Comparison of ENCODE assay signal across 11 cellular contexts in genomic region chr1:150535511-150536281, GRCh38. TPM values are rescaled to one million over a fixed set of nuclear protein-coding genes. Genes with fewer than 3 reads are reported as not detected.
A peak's percentile ranks its signal among the peaks of the same experiment; 100 is the strongest.
DNase-seq lines count a peak whose midpoint lies in the region; ATAC-seq, FAIRE-seq and TF ChIP-seq lines count a peak whose summit lies in the region.
"Had no signal": no experiment of that assay in that cellular context is flagged by ENCODE, and none has a peak within 500 bp of the region (broad histone marks: within the 10 kb centered on the region; RNA-seq: fewer than 3 reads in every experiment).

No MANE protein-coding gene starts in this region.

- TF ChIP-seq EP300 in HepG2 (IDR thresholded peaks at IDR 0.05; ENCODE audit: low read depth in 2 of 2, low read length in 2 of 2): no peak
- no peak for TF ChIP-seq EP300 in HepG2 (CRISPR knock-in tag; IDR thresholded peaks at IDR 0.05; ENCODE audit: borderline replicate concordance)

- peak overlapping the region; percentile 9 for H3K27ac Mint-ChIP-seq in T-helper 17 cell
- H3K27ac Mint-ChIP-seq: naive B cell; stimulated activated naive CD8-positive, alpha-beta T cell treated with anti-CD3 and anti-CD28 coated beads, Interleukin-15, Interleukin-2, amounts not matched to agents 100 ng/mL and 50 ng/mL, for 24 hours had no signal

- intact Hi-C loops in HepG2 (cut with micrococcal nuclease; ENCODE audit: unreplicated experiment) (no loop called here), testis (cut with DNase I; ENCODE audit: low total_unique reads) (no loop called here)

- BruUV-seq in HepG2 (replicated peaks; lab: Mats Ljungman, UMichigan): no TSS peak

- ATAC-seq in T-helper 17 cell (no peak), HepG2 (no peak)

- no peak for FAIRE-seq in HepG2 (lab: Jason Lieb, UNC)

- peaks cover 2% of the 10 kb centered on the region for H3K36me3 Mint-ChIP-seq in T-helper 17 cell (ENCODE audit: low read depth)
- H3K36me3 Mint-ChIP-seq: naive B cell had no signal

- H3K36me3 ChIP-seq in BJ (ENCODE audit: control insufficient read depth, insufficient read depth, low read length) (no peaks in the 10 kb centered on the region), HepG2 (replicated peaks in 1 of 2; ENCODE audit: control insufficient read depth in 1 of 2, insufficient read depth in 2 of 2, low read length in 2 of 2) (no peaks in the 10 kb centered on the region), testis (ENCODE audit: low read depth, missing control alignments) (no peaks in the 10 kb centered on the region)
- H3K36me3 ChIP-seq: BE2C had no signal

- 0 out of 2 replicates have a peak overlapping the region, but pooled peaks have one; percentile 10 for H3K4me2 ChIP-seq in HepG2 (ENCODE audit: low read depth, low read length)

- POLR2A ChIA-PET in BJ (lab: Charles Lee): no interaction called here
- POLR2A ChIA-PET in HepG2 (lab: Yijun Ruan, JAX): interaction anchor here (2.4 kb wide), 1 partner anchor 26 kb away, joined by 10 read pairs; no protein-coding TSS in a partner anchor

- CTCF ChIA-PET in BJ (lab: Yijun Ruan, JAX) (interaction anchor here (0.6 to 2.4 kb wide), 4 partner anchors 15 to 280 kb away, joined by 3 to 7 read pairs (median 4); no protein-coding TSS in a partner anchor), HepG2 (lab: Yijun Ruan, JAX; ENCODE audit: low intra/inter-chr PET ratio, low total read pairs) (no interaction called here)

- H3K4me3 Mint-ChIP-seq in T-helper 17 cell: no peak overlapping the region
- H3K4me3 Mint-ChIP-seq: stimulated activated naive CD8-positive, alpha-beta T cell treated with anti-CD3 and anti-CD28 coated beads, Interleukin-15, Interleukin-2, amounts not matched to agents 100 ng/mL and 50 ng/mL, for 24 hours had no signal

- DNase-seq in BJ (ENCODE audit: low read depth) (peak; percentile 26), T-helper 17 cell (no peak), HepG2 (ENCODE audit: low spot score) (no peak), testis (no peak), SK-N-DZ (ENCODE audit: low spot score) (no peak), SIG-M5 (lab: John Stamatoyannopoulos, UW) (no peak)
- DNase-seq: BE2C, naive B cell, NCI-H2029 treated with DMSO at 0.1 percent for 48 hours had no signal

- no peak overlapping the region for H3K9ac ChIP-seq in HepG2 (ENCODE audit: insufficient read depth, low read depth, low read length)

- H3K27me3 ChIP-seq in BJ (ENCODE audit: control insufficient read depth, insufficient read depth, low read length): no peaks in the 10 kb centered on the region
- no peaks in the 10 kb centered on the region; a peak in 1 of 5 replicates for H3K27me3 ChIP-seq in HepG2 (ENCODE audit: control insufficient read depth in 1 of 2, insufficient read depth in 2 of 2, low read length in 2 of 2)
- no peaks in the 10 kb centered on the region for H3K27me3 ChIP-seq in testis
- H3K27me3 ChIP-seq: BE2C had no signal

- TF ChIP-seq CTCF in BJ (IDR thresholded peaks at IDR 0.05; ENCODE audit: insufficient read depth, low read depth, low read length) (no peak), HepG2 (CRISPR knock-in tag; IDR thresholded peaks at IDR 0.05) (no peak), testis (IDR thresholded peaks at IDR 0.05) (no peak)

- H2AFZ ChIP-seq in HepG2 (ENCODE audit: low read length): no peak overlapping the region

- H3K27ac ChIP-seq in HepG2 (ENCODE audit: extremely low read length, insufficient read depth, low read length) (peak overlapping the region; percentile 7), testis (no peak overlapping the region)
- H3K27ac ChIP-seq: VCaP had no signal

- no peak for TF ChIP-seq RAD21 in HepG2 (CRISPR knock-in tag; IDR thresholded peaks at IDR 0.05)

- H3K4me1 ChIP-seq in HepG2 (ENCODE audit: insufficient read depth, low read length): peaks cover 84% of the 10 kb centered on the region
- H3K4me1 ChIP-seq in testis: peaks cover 4% of the 10 kb centered on the region
- H3K4me1 ChIP-seq: BE2C had no signal

- peaks cover 4% of the 10 kb centered on the region for H3K4me1 Mint-ChIP-seq in T-helper 17 cell

- H3K4me3 ChIP-seq in BJ (ENCODE audit: low read depth, low read length) (no peak overlapping the region), HepG2 (replicated peaks in 1 of 3; ENCODE audit: insufficient read depth in 1 of 3, low read depth in 2 of 3, low read length in 3 of 3) (no peak overlapping the region), testis (no peak overlapping the region)

- TF ChIP-seq POLR2A in HepG2 (IDR thresholded peaks at IDR 0.05; ENCODE audit: insufficient read depth in 1 of 2, low read depth in 2 of 2, low read length in 2 of 2) (no peak), testis (IDR thresholded peaks at IDR 0.05) (no peak)

- no peaks in the 10 kb centered on the region for H3K79me2 ChIP-seq in HepG2 (ENCODE audit: insufficient read depth, low read length)

- H3K9me3 ChIP-seq in T-helper 17 cell (ENCODE audit: control insufficient read depth, low read length, poor library complexity, severe bottlenecking) (no peaks in the 10 kb centered on the region), HepG2 (ENCODE audit: low read length) (no peaks in the 10 kb centered on the region), testis (no peaks in the 10 kb centered on the region)
- H3K9me3 ChIP-seq: BE2C had no signal

- peaks cover 10% of the 10 kb centered on the region for H3K27me3 Mint-ChIP-seq in T-helper 17 cell
- H3K27me3 Mint-ChIP-seq: stimulated activated naive CD8-positive, alpha-beta T cell treated with anti-CD3 and anti-CD28 coated beads, Interleukin-15, Interleukin-2, amounts not matched to agents 100 ng/mL and 50 ng/mL, for 24 hours had no signal

- H4K20me1 ChIP-seq in HepG2 (ENCODE audit: insufficient read depth, low read length): no peaks in the 10 kb centered on the region

- 65% methylated on average over 12 of the region's 14 CpGs for WGBS in HepG2 (ENCODE audit: low lambda C conversion rate)
- WGBS in testis, 2 donors: 93 to 95% methylated on average over 14 of the region's 14 CpGs

- in situ Hi-C loops in HepG2 (cut with HindIII; ENCODE audit: extremely low pct_ligation_motif_present, low pct_unique_long_range_greater_than_20kb): loop anchor here (10.0 kb wide), 1 partner anchor 281 kb away; the partner anchor contains the start of gene CA14

RNA-seq across cellular contexts. Expression of gene ADAMTSL4, which starts 13.5 kb away (rescaled TPM):
- 6.1 and 8.6 TPM in 2 replicates for polyA plus RNA-seq in BJ (2011; rRNA removed)
- 3.8 and 5.9 TPM in 2 replicates for polyA minus RNA-seq in BJ (2011; rRNA and poly(A)+ RNA removed)
- total RNA-seq in T-helper 17 cell: 1 to 10 TPM in 1 of 2 donors, under 1 TPM in 1; 0.39 to 1.6 TPM
- 1.9 and 3.9 TPM in 2 replicates for total RNA-seq in HepG2 (2016; rRNA removed; fragmentation: Illumina TruSeq; extraction: Trizol)
- total RNA-seq in HepG2 (2016; cell fraction: cytosol; rRNA removed; fragmentation: Illumina TruSeq; extraction: Trizol; ENCODE audit: low read depth): 1.3 and 1.4 TPM in 2 replicates
- total RNA-seq in HepG2 (2016; cell fraction: insoluble cytoplasmic fraction; rRNA removed; fragmentation: Illumina TruSeq; extraction: Trizol): 1.4 and 3.5 TPM in 2 replicates
- 2.8 TPM in 2 replicates for total RNA-seq in HepG2 (2016; cell fraction: membrane; rRNA removed; fragmentation: Illumina TruSeq; extraction: Trizol)
- 5.1 and 8.0 TPM in 2 replicates for total RNA-seq in HepG2 (2016; cell fraction: nucleus; rRNA removed; fragmentation: Illumina TruSeq; extraction: Trizol)
- 15.1 and 16.4 TPM in 2 replicates for polyA plus RNA-seq in HepG2 (2011; rRNA removed)
- polyA plus RNA-seq in HepG2 (2011; cell fraction: cytosol; rRNA removed): 7.9 and 8.3 TPM in 2 replicates
- 81.6 and 99.7 TPM in 2 replicates for polyA plus RNA-seq in HepG2 (2011; cell fraction: nucleus; rRNA removed)
- polyA plus RNA-seq in HepG2 (2012): 6.4 and 10.9 TPM in 2 replicates
- 0.93 and 1.3 TPM in 2 replicates for polyA plus RNA-seq in HepG2 (2016; cell fraction: cytosol; fragmentation: Illumina TruSeq; extraction: Trizol; ENCODE audit: low read depth)
- polyA plus RNA-seq in HepG2 (2016; cell fraction: insoluble cytoplasmic fraction; fragmentation: Illumina TruSeq; extraction: Trizol; ENCODE audit: low read depth): 4.0 and 4.2 TPM in 2 replicates
- polyA plus RNA-seq in HepG2 (2016; cell fraction: membrane; fragmentation: Illumina TruSeq; extraction: Trizol; ENCODE audit: low read depth): 3.3 and 3.7 TPM in 2 replicates
- 32.6 and 38.0 TPM in 2 replicates for polyA plus RNA-seq in HepG2 (2016; cell fraction: nucleus; fragmentation: Illumina TruSeq; extraction: Trizol; ENCODE audit: insufficient read depth, low read depth)
- 5.9 and 8.8 TPM in 2 replicates for polyA minus RNA-seq in HepG2 (2011; rRNA and poly(A)+ RNA removed; ENCODE audit: low replicate concordance)
- polyA minus RNA-seq in HepG2 (2011; cell fraction: cytosol; rRNA and poly(A)+ RNA removed): 5.3 and 6.0 TPM in 2 replicates
- 9.4 TPM in 2 replicates for polyA minus RNA-seq in HepG2 (2011; cell fraction: nucleus; rRNA and poly(A)+ RNA removed)
- 1 to 10 TPM; 8.9 to 10.0 TPM for total RNA-seq in testis
- polyA plus RNA-seq in testis (ENCODE audit: insufficient read depth, low read depth, low replicate concordance): 14.2 TPM
- 0.48 and 1.3 TPM in 2 replicates for polyA plus RNA-seq in SK-N-DZ (2014; cell fraction: cytosol; rRNA removed)
- 2.5 and 6.9 TPM in 2 replicates for polyA plus RNA-seq in SK-N-DZ (2014; cell fraction: nucleus; rRNA removed)

RNA-seq across cellular contexts. Expression of gene FALEC, which starts 20.1 kb away (rescaled TPM):
- 0.17 TPM in 1 of 2 replicates, not detected in the other for polyA plus RNA-seq in BJ (2011; rRNA removed)
- polyA minus RNA-seq in BJ (2011; rRNA and poly(A)+ RNA removed): not detected in 2 replicates
- total RNA-seq in T-helper 17 cell: 1 to 10 TPM in 1 of 2 donors, not detected in 1; 1.1 TPM
- 0.71 TPM in 1 of 2 replicates, not detected in the other for total RNA-seq in HepG2 (2016; rRNA removed; fragmentation: Illumina TruSeq; extraction: Trizol)
- 1.2 and 1.9 TPM in 2 replicates for total RNA-seq in HepG2 (2016; cell fraction: cytosol; rRNA removed; fragmentation: Illumina TruSeq; extraction: Trizol; ENCODE audit: low read depth)
- total RNA-seq in HepG2 (2016; cell fraction: insoluble cytoplasmic fraction; rRNA removed; fragmentation: Illumina TruSeq; extraction: Trizol): 0.40 and 1.6 TPM in 2 replicates
- total RNA-seq in HepG2 (2016; cell fraction: membrane; rRNA removed; fragmentation: Illumina TruSeq; extraction: Trizol): 1.9 and 2.4 TPM in 2 replicates
- 0.84 TPM in 1 of 2 replicates, not detected in the other for total RNA-seq in HepG2 (2016; cell fraction: nucleus; rRNA removed; fragmentation: Illumina TruSeq; extraction: Trizol)
- 0.20 and 0.33 TPM in 2 replicates for polyA plus RNA-seq in HepG2 (2011; rRNA removed)
- 0.48 TPM in 1 of 2 replicates, not detected in the other for polyA plus RNA-seq in HepG2 (2011; cell fraction: cytosol; rRNA removed)
- 0.45 TPM in 1 of 2 replicates, not detected in the other for polyA plus RNA-seq in HepG2 (2011; cell fraction: nucleus; rRNA removed)
- polyA plus RNA-seq in HepG2 (2012): 0.41 and 0.44 TPM in 2 replicates
- polyA plus RNA-seq in HepG2 (2016; cell fraction: cytosol; fragmentation: Illumina TruSeq; extraction: Trizol; ENCODE audit: low read depth): 1.0 and 1.6 TPM in 2 replicates
- 0.53 and 1.0 TPM in 2 replicates for polyA plus RNA-seq in HepG2 (2016; cell fraction: insoluble cytoplasmic fraction; fragmentation: Illumina TruSeq; extraction: Trizol; ENCODE audit: low read depth)
- polyA plus RNA-seq in HepG2 (2016; cell fraction: membrane; fragmentation: Illumina TruSeq; extraction: Trizol; ENCODE audit: low read depth): 0.48 and 1.3 TPM in 2 replicates
- 3.8 and 3.9 TPM in 2 replicates for polyA plus RNA-seq in HepG2 (2016; cell fraction: nucleus; fragmentation: Illumina TruSeq; extraction: Trizol; ENCODE audit: insufficient read depth, low read depth)
- not detected in 2 replicates for polyA minus RNA-seq in HepG2 (2011; rRNA and poly(A)+ RNA removed; ENCODE audit: low replicate concordance)
- polyA minus RNA-seq in HepG2 (2011; cell fraction: cytosol; rRNA and poly(A)+ RNA removed): not detected in 2 replicates
- 1.6 TPM in 1 of 2 replicates, not detected in the other for polyA minus RNA-seq in HepG2 (2011; cell fraction: nucleus; rRNA and poly(A)+ RNA removed)
- 1 to 10 TPM in 1 of 2 donors, not detected in 1; 1.3 TPM for total RNA-seq in testis
- not detected for polyA plus RNA-seq in testis (ENCODE audit: insufficient read depth, low read depth, low replicate concordance)
- 0.58 and 0.60 TPM in 2 replicates for polyA plus RNA-seq in SK-N-DZ (2014; cell fraction: cytosol; rRNA removed)
- not detected in 2 replicates for polyA plus RNA-seq in SK-N-DZ (2014; cell fraction: nucleus; rRNA removed)

RNA-seq across cellular contexts. Expression of gene ECM1, which starts 27.8 kb away (rescaled TPM):
- polyA plus RNA-seq in BJ (2011; rRNA removed) (108 and 204 TPM in 2 replicates), HepG2 (2011; rRNA removed) (1.0 and 1.4 TPM in 2 replicates), testis (ENCODE audit: insufficient read depth, low read depth, low replicate concordance) (16.9 TPM)
- polyA minus RNA-seq in BJ (2011; rRNA and poly(A)+ RNA removed): 48.5 and 51.1 TPM in 2 replicates
- total RNA-seq in T-helper 17 cell (under 1 TPM; 0.25 to 0.70 TPM), HepG2 (2016; rRNA removed; fragmentation: Illumina TruSeq; extraction: Trizol) (0.13 and 0.42 TPM in 2 replicates), testis (1 to 10 TPM; 4.6 to 5.0 TPM)
- 0.20 and 0.26 TPM in 2 replicates for total RNA-seq in HepG2 (2016; cell fraction: cytosol; rRNA removed; fragmentation: Illumina TruSeq; extraction: Trizol; ENCODE audit: low read depth)
- 0.32 TPM in 1 of 2 replicates, not detected in the other for total RNA-seq in HepG2 (2016; cell fraction: insoluble cytoplasmic fraction; rRNA removed; fragmentation: Illumina TruSeq; extraction: Trizol)
- total RNA-seq in HepG2 (2016; cell fraction: membrane; rRNA removed; fragmentation: Illumina TruSeq; extraction: Trizol): 0.19 and 0.31 TPM in 2 replicates
- total RNA-seq in HepG2 (2016; cell fraction: nucleus; rRNA removed; fragmentation: Illumina TruSeq; extraction: Trizol): 0.53 and 0.84 TPM in 2 replicates
- polyA plus RNA-seq in HepG2 (2011; cell fraction: cytosol; rRNA removed): 0.47 and 0.51 TPM in 2 replicates
- polyA plus RNA-seq in HepG2 (2011; cell fraction: nucleus; rRNA removed): 4.9 and 5.0 TPM in 2 replicates
- polyA plus RNA-seq in HepG2 (2012): 0.64 and 1.1 TPM in 2 replicates
- polyA plus RNA-seq in HepG2 (2016; cell fraction: cytosol; fragmentation: Illumina TruSeq; extraction: Trizol; ENCODE audit: low read depth): 0.29 and 0.53 TPM in 2 replicates
- polyA plus RNA-seq in HepG2 (2016; cell fraction: insoluble cytoplasmic fraction; fragmentation: Illumina TruSeq; extraction: Trizol; ENCODE audit: low read depth): 0.15 TPM in 1 of 2 replicates, not detected in the other
- 0.24 and 0.42 TPM in 2 replicates for polyA plus RNA-seq in HepG2 (2016; cell fraction: membrane; fragmentation: Illumina TruSeq; extraction: Trizol; ENCODE audit: low read depth)
- polyA plus RNA-seq in HepG2 (2016; cell fraction: nucleus; fragmentation: Illumina TruSeq; extraction: Trizol; ENCODE audit: insufficient read depth, low read depth): 3.5 TPM in 2 replicates
- 0.20 and 8.4 TPM in 2 replicates for polyA minus RNA-seq in HepG2 (2011; rRNA and poly(A)+ RNA removed; ENCODE audit: low replicate concordance)
- polyA minus RNA-seq in HepG2 (2011; cell fraction: cytosol; rRNA and poly(A)+ RNA removed): 0.69 TPM in 1 of 2 replicates, not detected in the other
- polyA minus RNA-seq in HepG2 (2011; cell fraction: nucleus; rRNA and poly(A)+ RNA removed): 0.90 and 0.99 TPM in 2 replicates
- 1.2 and 1.3 TPM in 2 replicates for polyA plus RNA-seq in SK-N-DZ (2014; cell fraction: cytosol; rRNA removed)
- polyA plus RNA-seq in SK-N-DZ (2014; cell fraction: nucleus; rRNA removed): 8.0 and 10.6 TPM in 2 replicates

RNA-seq across cellular contexts. Expression of gene MCL1, which starts 43.7 kb away (rescaled TPM):
- 45.4 and 80.5 TPM in 2 replicates for polyA plus RNA-seq in BJ (2011; rRNA removed)
- polyA minus RNA-seq in BJ (2011; rRNA and poly(A)+ RNA removed): 69.5 and 71.5 TPM in 2 replicates
- 1,000 to 10,000 TPM in 1 of 2 donors, 100 to 1,000 TPM in 1; 776 to 1,091 TPM for total RNA-seq in T-helper 17 cell
- 113 and 125 TPM in 2 replicates for total RNA-seq in HepG2 (2016; rRNA removed; fragmentation: Illumina TruSeq; extraction: Trizol)
- total RNA-seq in HepG2 (2016; cell fraction: cytosol; rRNA removed; fragmentation: Illumina TruSeq; extraction: Trizol; ENCODE audit: low read depth): 16.3 and 19.0 TPM in 2 replicates
- total RNA-seq in HepG2 (2016; cell fraction: insoluble cytoplasmic fraction; rRNA removed; fragmentation: Illumina TruSeq; extraction: Trizol): 108 and 127 TPM in 2 replicates
- total RNA-seq in HepG2 (2016; cell fraction: membrane; rRNA removed; fragmentation: Illumina TruSeq; extraction: Trizol): 41.9 and 48.9 TPM in 2 replicates
- 150 and 151 TPM in 2 replicates for total RNA-seq in HepG2 (2016; cell fraction: nucleus; rRNA removed; fragmentation: Illumina TruSeq; extraction: Trizol)
- polyA plus RNA-seq in HepG2 (2011; rRNA removed): 69.5 and 70.6 TPM in 2 replicates
- polyA plus RNA-seq in HepG2 (2011; cell fraction: cytosol; rRNA removed): 40.6 and 51.3 TPM in 2 replicates
- 127 and 138 TPM in 2 replicates for polyA plus RNA-seq in HepG2 (2011; cell fraction: nucleus; rRNA removed)
- 59.5 and 80.1 TPM in 2 replicates for polyA plus RNA-seq in HepG2 (2012)
- 5.6 and 6.4 TPM in 2 replicates for polyA plus RNA-seq in HepG2 (2016; cell fraction: cytosol; fragmentation: Illumina TruSeq; extraction: Trizol; ENCODE audit: low read depth)
- polyA plus RNA-seq in HepG2 (2016; cell fraction: insoluble cytoplasmic fraction; fragmentation: Illumina TruSeq; extraction: Trizol; ENCODE audit: low read depth): 99.4 and 100.0 TPM in 2 replicates
- polyA plus RNA-seq in HepG2 (2016; cell fraction: membrane; fragmentation: Illumina TruSeq; extraction: Trizol; ENCODE audit: low read depth): 21.9 and 23.4 TPM in 2 replicates
- 207 and 216 TPM in 2 replicates for polyA plus RNA-seq in HepG2 (2016; cell fraction: nucleus; fragmentation: Illumina TruSeq; extraction: Trizol; ENCODE audit: insufficient read depth, low read depth)
- 65.4 and 90.8 TPM in 2 replicates for polyA minus RNA-seq in HepG2 (2011; rRNA and poly(A)+ RNA removed; ENCODE audit: low replicate concordance)
- polyA minus RNA-seq in HepG2 (2011; cell fraction: cytosol; rRNA and poly(A)+ RNA removed): 72.9 and 73.2 TPM in 2 replicates
- 152 and 196 TPM in 2 replicates for polyA minus RNA-seq in HepG2 (2011; cell fraction: nucleus; rRNA and poly(A)+ RNA removed)
- 100 to 1,000 TPM in 1 of 2 donors, 10 to 100 TPM in 1; 94.1 to 111 TPM for total RNA-seq in testis
- polyA plus RNA-seq in testis (ENCODE audit: insufficient read depth, low read depth, low replicate concordance): 112 TPM
- 109 and 112 TPM in 2 replicates for polyA plus RNA-seq in SK-N-DZ (2014; cell fraction: cytosol; rRNA removed)
- 116 and 145 TPM in 2 replicates for polyA plus RNA-seq in SK-N-DZ (2014; cell fraction: nucleus; rRNA removed)

RNA-seq across cellular contexts. Expression of gene TARS2, which starts 48.5 kb away (rescaled TPM):
- 12.6 and 17.7 TPM in 2 replicates for polyA plus RNA-seq in BJ (2011; rRNA removed)
- polyA minus RNA-seq in BJ (2011; rRNA and poly(A)+ RNA removed): 11.8 and 16.4 TPM in 2 replicates
- 10 to 100 TPM; 28.5 to 32.9 TPM for total RNA-seq in T-helper 17 cell
- 18.9 and 22.8 TPM in 2 replicates for total RNA-seq in HepG2 (2016; rRNA removed; fragmentation: Illumina TruSeq; extraction: Trizol)
- 8.4 and 12.5 TPM in 2 replicates for total RNA-seq in HepG2 (2016; cell fraction: cytosol; rRNA removed; fragmentation: Illumina TruSeq; extraction: Trizol; ENCODE audit: low read depth)
- total RNA-seq in HepG2 (2016; cell fraction: insoluble cytoplasmic fraction; rRNA removed; fragmentation: Illumina TruSeq; extraction: Trizol): 15.6 and 22.5 TPM in 2 replicates
- total RNA-seq in HepG2 (2016; cell fraction: membrane; rRNA removed; fragmentation: Illumina TruSeq; extraction: Trizol): 6.5 and 7.5 TPM in 2 replicates
- total RNA-seq in HepG2 (2016; cell fraction: nucleus; rRNA removed; fragmentation: Illumina TruSeq; extraction: Trizol): 16.0 and 18.6 TPM in 2 replicates
- polyA plus RNA-seq in HepG2 (2011; rRNA removed): 21.3 and 23.6 TPM in 2 replicates
- 17.2 and 22.5 TPM in 2 replicates for polyA plus RNA-seq in HepG2 (2011; cell fraction: cytosol; rRNA removed)
- polyA plus RNA-seq in HepG2 (2011; cell fraction: nucleus; rRNA removed): 28.5 and 36.4 TPM in 2 replicates
- polyA plus RNA-seq in HepG2 (2012): 11.0 and 12.1 TPM in 2 replicates
- polyA plus RNA-seq in HepG2 (2016; cell fraction: cytosol; fragmentation: Illumina TruSeq; extraction: Trizol; ENCODE audit: low read depth): 2.0 and 3.5 TPM in 2 replicates
- polyA plus RNA-seq in HepG2 (2016; cell fraction: insoluble cytoplasmic fraction; fragmentation: Illumina TruSeq; extraction: Trizol; ENCODE audit: low read depth): 16.5 and 17.4 TPM in 2 replicates
- 4.3 and 5.2 TPM in 2 replicates for polyA plus RNA-seq in HepG2 (2016; cell fraction: membrane; fragmentation: Illumina TruSeq; extraction: Trizol; ENCODE audit: low read depth)
- 24.5 and 28.0 TPM in 2 replicates for polyA plus RNA-seq in HepG2 (2016; cell fraction: nucleus; fragmentation: Illumina TruSeq; extraction: Trizol; ENCODE audit: insufficient read depth, low read depth)
- 22.4 and 80.2 TPM in 2 replicates for polyA minus RNA-seq in HepG2 (2011; rRNA and poly(A)+ RNA removed; ENCODE audit: low replicate concordance)
- polyA minus RNA-seq in HepG2 (2011; cell fraction: cytosol; rRNA and poly(A)+ RNA removed): 6.8 and 10.1 TPM in 2 replicates
- 20.9 and 25.6 TPM in 2 replicates for polyA minus RNA-seq in HepG2 (2011; cell fraction: nucleus; rRNA and poly(A)+ RNA removed)
- 10 to 100 TPM; 35.7 to 39.7 TPM for total RNA-seq in testis
- 35.4 TPM for polyA plus RNA-seq in testis (ENCODE audit: insufficient read depth, low read depth, low replicate concordance)
- 42.0 and 57.9 TPM in 2 replicates for polyA plus RNA-seq in SK-N-DZ (2014; cell fraction: cytosol; rRNA removed)
- polyA plus RNA-seq in SK-N-DZ (2014; cell fraction: nucleus; rRNA removed): 30.7 and 38.4 TPM in 2 replicates
